ENCODE assay signal across 8 cellular contexts in the genomic region with DNA sequence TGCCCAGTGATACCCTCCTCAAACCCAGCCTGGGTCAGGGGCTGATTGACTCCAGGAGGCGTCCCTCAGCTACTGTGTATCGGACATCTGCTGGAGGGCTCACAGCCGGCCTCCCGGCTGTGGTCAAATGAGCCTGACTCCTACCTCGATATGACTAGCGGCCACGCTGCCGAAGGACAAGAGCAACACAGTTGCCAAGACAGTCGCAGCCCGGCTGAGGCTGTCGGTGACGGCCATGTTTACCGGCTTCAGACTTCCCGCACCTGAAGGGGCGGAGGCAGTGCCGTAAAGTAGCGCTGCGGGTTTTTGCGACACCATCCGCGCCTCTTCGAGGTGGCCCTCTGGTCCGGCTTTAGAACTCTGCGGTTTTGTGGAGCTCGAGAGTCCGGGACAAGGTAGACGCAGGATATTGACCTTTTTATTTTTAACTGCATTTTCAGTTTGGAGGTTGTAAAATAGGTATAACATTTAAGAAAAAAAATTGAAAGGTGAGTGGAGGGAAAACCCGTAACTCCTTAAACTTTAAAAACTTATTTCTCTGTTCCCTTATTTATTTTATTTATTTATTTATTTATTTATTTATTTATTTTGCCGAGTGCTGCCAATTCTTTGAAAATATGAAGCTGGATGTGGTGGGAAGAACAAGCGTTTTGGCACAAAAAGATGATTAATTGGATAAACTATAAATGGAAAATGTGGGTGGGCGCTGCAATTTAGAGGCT. TPM values are rescaled to one million over a fixed set of nuclear protein-coding genes. Genes with fewer than 3 reads are reported as not detected.
DNase-seq lines count a peak whose midpoint lies in the region; ATAC-seq and TF ChIP-seq lines count a peak whose summit lies in the region.

Gene PIGK (minus strand): TSS at position 265 of the 722 bp plus-strand sequence. CDS start 28 bp downstream, at position 237.

- ATAC-seq in HG02623 (IDR thresholded peaks at IDR 0.05; ENCODE audit: unreplicated experiment): peak; percentile 97
- peak; percentile 99 for ATAC-seq in Right ventricle myocardium inferior

- H3K36me3 ChIP-seq in SU-DHL-6 (ENCODE audit: low read length) (peaks cover 7% of the 10 kb centered on the region; the same call in 1 of the 2 replicates), ovary (no peaks in the 10 kb centered on the region), thyroid gland (no peaks in the 10 kb centered on the region)

- intact Hi-C loops in Right ventricle myocardium inferior (cut with DNase I) (loop anchor here (10.0 kb wide), 1 partner anchor 465 kb away; the partner anchor contains the start of gene ZZZ3), ovary (cut with DNase I) (no loop called here), thyroid gland (cut with DNase I) (no loop called here)

- TF ChIP-seq POLR2A in GM10847 (IDR thresholded peaks at IDR 0.05; ENCODE audit: extremely low read depth, insufficient read length) (peak; percentile 63), ovary (IDR thresholded peaks at IDR 0.05) (no peak), thyroid gland (IDR thresholded peaks at IDR 0.05) (peak in 1 of 2 donors; percentile 50)

- WGBS in ovary, 3 donors: 0 to 1% (median 0%) methylated on average over 31 of the region's 31 CpGs
- WGBS in thyroid gland, 2 donors: 1% methylated on average over 19 to 24 of the region's 31 CpGs

- peak within 1 kb of the TSS; percentile 86 for H3K9ac ChIP-seq in SU-DHL-6 (ENCODE audit: low read length)

- TF ChIP-seq EP300 in ovary (IDR thresholded peaks at IDR 0.05): no peak

- peak within 1 kb of the TSS; percentile 91 for H3K4me3 ChIP-seq in SU-DHL-6 (ENCODE audit: insufficient read depth, low read length, poor library complexity, severe bottlenecking)
- H3K4me3 ChIP-seq in ovary: peak within 1 kb of the TSS; percentile 73
- peak within 1 kb of the TSS; percentile 33 to 92 (median 52) for H3K4me3 ChIP-seq in thyroid gland (replicated peaks in 1 of 3)

- H3K79me2 ChIP-seq in SU-DHL-6 (ENCODE audit: insufficient read depth, low read length): peaks cover 18% of the 10 kb centered on the region; the same call in 1 of the 2 replicates

- TF ChIP-seq CTCF in SU-DHL-6 (IDR thresholded peaks at IDR 0.05; ENCODE audit: insufficient read depth, low read length, poor library complexity, severe bottlenecking) (no peak), ovary (IDR thresholded peaks at IDR 0.05) (no peak), thyroid gland (IDR thresholded peaks at IDR 0.05) (no peak)

- H3K27me3 ChIP-seq in SU-DHL-6 (ENCODE audit: low read length): no peaks in the 10 kb centered on the region
- H3K27me3 ChIP-seq in ovary: no peaks in the 10 kb centered on the region
- no peaks in the 10 kb centered on the region for H3K27me3 ChIP-seq in thyroid gland

- no peaks in the 10 kb centered on the region for H4K20me1 ChIP-seq in SU-DHL-6 (ENCODE audit: low read depth, low read length)

- DNase-seq in NCI-H1105 (lab: John Stamatoyannopoulos, UW): peak; percentile 90
- peak; percentile 70 for DNase-seq in activated naive CD8-positive, alpha-beta T cell treated with anti-CD3 and anti-CD28 coated beads, Interleukin-2, amount 50 U/mL, for 16 hours (ENCODE audit: low read depth, low spot score)
- peak; percentile 91 for DNase-seq in Right ventricle myocardium inferior (ENCODE audit: missing footprints)
- DNase-seq in ovary: peak; percentile 80 to 90 (median 86)
- DNase-seq in thyroid gland: peak; percentile 88 to 90

- no peaks in the 10 kb centered on the region for H3K4me1 ChIP-seq in ovary (ENCODE audit: insufficient read depth)
- H3K4me1 ChIP-seq in thyroid gland: peaks cover 5 to 6% of the 10 kb centered on the region in 2 donors

- peak within 1 kb of the TSS; percentile 24; the same call in 1 of the 2 replicates for H3K27ac ChIP-seq in SU-DHL-6 (ENCODE audit: low read depth, low read length)
- H3K27ac ChIP-seq in ovary: peak within 1 kb of the TSS; percentile 31 to 75
- peak within 1 kb of the TSS; percentile 63 to 83 (median 70) for H3K27ac ChIP-seq in thyroid gland

- no peaks in the 10 kb centered on the region for H3F3A ChIP-seq in SU-DHL-6 (ENCODE audit: insufficient read depth)

- no peaks in the 10 kb centered on the region for H3K9me2 ChIP-seq in SU-DHL-6 (replicated peaks; ENCODE audit: insufficient read depth, low read length)

- peak within 1 kb of the TSS; percentile 98 for H3K4me2 ChIP-seq in SU-DHL-6 (ENCODE audit: low read depth, low read length, poor library complexity, severe bottlenecking)

- H3K9me3 ChIP-seq in SU-DHL-6 (ENCODE audit: insufficient read depth, low read length) (no peaks in the 10 kb centered on the region), ovary (no peaks in the 10 kb centered on the region), thyroid gland (no peaks in the 10 kb centered on the region)

- peak within 1 kb of the TSS; percentile 98 for H2AFZ ChIP-seq in SU-DHL-6 (ENCODE audit: low read depth, low read length, severe bottlenecking)

RNA-seq across cellular contexts. Expression of gene PIGK, which starts in this region (rescaled TPM):
- 29.4 TPM for total RNA-seq in Right ventricle myocardium inferior
- total RNA-seq in ovary: 10 to 100 TPM; 12.8 to 26.1 (median 19.9) TPM
- 10 to 100 TPM; 11.1 to 34.7 TPM for polyA plus RNA-seq in ovary
- 10 to 100 TPM; 23.5 to 41.0 (median 28.3) TPM for total RNA-seq in thyroid gland

Comparison
In these comparisons a context has a peak if more than half of its experiments do, and no peak if none do; other contexts are left out.
1. Peak in every context shown above with its lines: DNase-seq, ATAC-seq, H3K4me3 ChIP-seq and H3K27ac ChIP-seq.